16 cellular contexts compared by ENCODE assay signal in genomic region chr13:43005460-43006236, GRCh38. TPM values are rescaled to one million over a fixed set of nuclear protein-coding genes. Genes with fewer than 3 reads are reported as not detected.
A peak's percentile ranks its signal among the peaks of the same experiment; 100 is the strongest.
DNase-seq lines count a peak whose midpoint lies in the region; ATAC-seq, FAIRE-seq and TF ChIP-seq lines count a peak whose summit lies in the region.
"Had no signal": no experiment of that assay in that cellular context is flagged by ENCODE, and none has a peak within 500 bp of the region (broad histone marks: within the 10 kb centered on the region; RNA-seq: fewer than 3 reads in every experiment).

No MANE protein-coding gene starts in this region.

- H4K20me1 ChIP-seq in GM23248 (ENCODE audit: insufficient read depth), result no peaks in the 10 kb centered on the region
- H4K20me1 ChIP-seq: BLaER1 had no signal

- ATAC-seq in GM19452 (IDR thresholded peaks at IDR 0.05; ENCODE audit: unreplicated experiment) (no peak), GM19463 (IDR thresholded peaks at IDR 0.05; ENCODE audit: unreplicated experiment) (no peak), GM19395 (IDR thresholded peaks at IDR 0.05; ENCODE audit: unreplicated experiment) (no peak)
- no peak for ATAC-seq in activated CD8-positive, alpha-beta T cell treated with anti-CD3 and anti-CD28 coated beads for 36 hours

- CTCF ChIA-PET in activated CD8-positive, alpha-beta T cell treated with anti-CD3 and anti-CD28 coated beads for 36 hours (lab: Charles Lee), result no interaction called here

- H2AFZ ChIP-seq in GM23248, result no peak overlapping the region

- no peak overlapping the region for H3K4me3 ChIP-seq in GM23248
- H3K4me3 ChIP-seq: BLaER1, upper lobe of left lung had no signal

- peaks cover 10% of the 10 kb centered on the region for H3K9me3 Mint-ChIP-seq in osteocyte (ENCODE audit: unreplicated experiment)
- peaks cover 4% of the 10 kb centered on the region for H3K9me3 Mint-ChIP-seq in activated CD8-positive, alpha-beta T cell treated with anti-CD3 and anti-CD28 coated beads for 36 hours

- in situ Hi-C loops in GM23248 (cut with MboI), result no loop called here

- no peaks in the 10 kb centered on the region for H3K9me3 ChIP-seq in GM23248 (ENCODE audit: low read depth)
- H3K9me3 ChIP-seq: BLaER1, upper lobe of left lung had no signal

- no peaks in the 10 kb centered on the region for H3K36me3 Mint-ChIP-seq in osteocyte (ENCODE audit: unreplicated experiment)
- H3K36me3 Mint-ChIP-seq in activated CD8-positive, alpha-beta T cell treated with anti-CD3 and anti-CD28 coated beads for 36 hours (ENCODE audit: low read depth), result no peaks in the 10 kb centered on the region

- POLR2A ChIA-PET in activated CD8-positive, alpha-beta T cell treated with anti-CD3 and anti-CD28 coated beads for 36 hours (lab: Charles Lee), result no interaction called here

- no peaks in the 10 kb centered on the region for H3K27me3 Mint-ChIP-seq in osteocyte (ENCODE audit: unreplicated experiment)
- H3K27me3 Mint-ChIP-seq in activated CD8-positive, alpha-beta T cell treated with anti-CD3 and anti-CD28 coated beads for 36 hours, result peaks cover 1% of the 10 kb centered on the region

- no peak for TF ChIP-seq CTCF in osteocyte (IDR thresholded peaks at IDR 0.05)
- TF ChIP-seq CTCF in activated CD8-positive, alpha-beta T cell treated with anti-CD3 and anti-CD28 coated beads for 36 hours (IDR thresholded peaks at IDR 0.05), result no peak

- DNase-seq in GM23248 (peak; percentile 34), epithelial cell of prostate (ENCODE audit: low read depth, low spot score) (no peak), osteocyte (ENCODE audit: extremely low spot score, unreplicated experiment) (no peak)
- DNase-seq in activated CD8-positive, alpha-beta T cell treated with anti-CD3 and anti-CD28 coated beads for 36 hours, result no peak
- DNase-seq: activated CD4-positive, CD25-positive, alpha-beta regulatory T cell treated with anti-CD3 and anti-CD28 coated beads, Interleukin-2, amount 50 U/mL, for 72 hours; activated naive CD8-positive, alpha-beta T cell treated with anti-CD3 and anti-CD28 coated beads, Interleukin-2, amount 10 ng/mL, durations not matched to agents 7 days and 5 days; activated T-cell treated with anti-CD3 and anti-CD28 coated beads for 4 hours; DMS53; kidney; stimulated activated CD4-positive, alpha-beta T cell treated with anti-CD3 and anti-CD28 coated beads, Interleukin-2, amount 100 ng/mL, for 48 hours; upper lobe of left lung had no signal

- H3F3A ChIP-seq in GM23248 (ENCODE audit: insufficient read depth), result peaks cover 36% of the 10 kb centered on the region

- peaks cover 72% of the 10 kb centered on the region for H3K4me1 Mint-ChIP-seq in osteocyte (ENCODE audit: unreplicated experiment)
- no peaks in the 10 kb centered on the region for H3K4me1 Mint-ChIP-seq in activated CD8-positive, alpha-beta T cell treated with anti-CD3 and anti-CD28 coated beads for 36 hours (ENCODE audit: low read depth)

- no peak overlapping the region for H3K9ac ChIP-seq in GM23248
- H3K9ac ChIP-seq: BLaER1 had no signal

- H3K27me3 ChIP-seq in GM23248 (replicated peaks; ENCODE audit: insufficient read depth), result no peaks in the 10 kb centered on the region
- H3K27me3 ChIP-seq: BLaER1, upper lobe of left lung had no signal

- peaks cover 53% of the 10 kb centered on the region for H3K4me1 ChIP-seq in GM23248 (ENCODE audit: insufficient read depth)

- peak; percentile 19 for FAIRE-seq in TTC549 (lab: Jason Lieb, UNC)
- FAIRE-seq: kidney had no signal

- peak overlapping the region; percentile 43 for H3K4me2 ChIP-seq in GM23248 (ENCODE audit: unreplicated experiment)
- H3K4me2 ChIP-seq: BLaER1 had no signal

- WGBS in GM23248 (ENCODE audit: low coverage in 1 of 2, low lambda C conversion rate in 2 of 2, missing lambda C conversion rate in 2 of 2), 2 experiments, result 92 to 96% methylated on average over 3 of the region's 3 CpGs

- no peaks in the 10 kb centered on the region for H3K36me3 ChIP-seq in GM23248 (ENCODE audit: low read depth)
- H3K36me3 ChIP-seq: BLaER1, upper lobe of left lung had no signal

- H3K9me2 ChIP-seq in GM23248 (ENCODE audit: insufficient read depth), result no peaks in the 10 kb centered on the region

- H3K79me2 ChIP-seq in GM23248 (ENCODE audit: insufficient read depth), result no peaks in the 10 kb centered on the region

- H3K4me3 Mint-ChIP-seq in osteocyte (ENCODE audit: unreplicated experiment), result no peak overlapping the region
- no peak overlapping the region for H3K4me3 Mint-ChIP-seq in activated CD8-positive, alpha-beta T cell treated with anti-CD3 and anti-CD28 coated beads for 36 hours
- H3K4me3 Mint-ChIP-seq: activated naive CD8-positive, alpha-beta T cell treated with anti-CD3 and anti-CD28 coated beads, Interleukin-2, amount 10 ng/mL, durations not matched to agents 7 days and 5 days had no signal

- peak overlapping the region; percentile 76 for H3K27ac Mint-ChIP-seq in osteocyte (ENCODE audit: unreplicated experiment)
- no peak overlapping the region for H3K27ac Mint-ChIP-seq in activated CD8-positive, alpha-beta T cell treated with anti-CD3 and anti-CD28 coated beads for 36 hours
- H3K27ac Mint-ChIP-seq: activated naive CD8-positive, alpha-beta T cell treated with anti-CD3 and anti-CD28 coated beads, Interleukin-2, amount 10 ng/mL, durations not matched to agents 7 days and 5 days had no signal

- peak overlapping the region; percentile 5; the same call in 1 of the 2 replicates for H3K27ac ChIP-seq in GM23248
- H3K27ac ChIP-seq in epithelial cell of prostate, result peak overlapping the region; percentile 44
- H3K27ac ChIP-seq: BLaER1, upper lobe of left lung had no signal

- intact Hi-C loops in activated CD8-positive, alpha-beta T cell treated with anti-CD3 and anti-CD28 coated beads for 36 hours (cut with micrococcal nuclease), result no loop called here

RNA-seq across cellular contexts. Expression of gene EPSTI1, which starts 13.6 kb away (rescaled TPM):
- 1.5 and 9.4 TPM in 2 replicates for total RNA-seq in GM23248 (2014; rRNA removed; shearing (Covaris generic))
- polyA plus RNA-seq in GM23248 (2016; fragmentation: Nextera tagmentation; extraction: Ambion mirVana), result 2.5 and 3.4 TPM in 2 replicates
- total RNA-seq in osteocyte, result 10.5 and 13.2 TPM in 2 replicates
- total RNA-seq in activated CD8-positive, alpha-beta T cell treated with anti-CD3 and anti-CD28 coated beads for 36 hours, result 1 to 10 TPM; 8.4 to 9.7 TPM

RNA-seq across cellular contexts. Expression of gene DNAJC15, which starts 17.7 kb away (rescaled TPM):
- total RNA-seq in GM23248 (2014; rRNA removed; shearing (Covaris generic)), result 9.2 and 25.9 TPM in 2 replicates
- 70.5 and 71.1 TPM in 2 replicates for polyA plus RNA-seq in GM23248 (2016; fragmentation: Nextera tagmentation; extraction: Ambion mirVana)
- total RNA-seq in osteocyte, result 22.5 and 24.5 TPM in 2 replicates
- 10 to 100 TPM in 1 of 2 experiments, 1 to 10 TPM in 1; 8.9 to 10.6 TPM for total RNA-seq in activated CD8-positive, alpha-beta T cell treated with anti-CD3 and anti-CD28 coated beads for 36 hours
